ENCODE assay signal across 23 cellular contexts in genomic region chr5:85453026-85453349, GRCh38.
DNase-seq lines count a peak whose midpoint lies in the region; ATAC-seq, FAIRE-seq and TF ChIP-seq lines count a peak whose summit lies in the region.
"Had no signal": no experiment of that assay in that cellular context is flagged by ENCODE, and none has a peak within 500 bp of the region (broad histone marks: within the 10 kb centered on the region; RNA-seq: fewer than 3 reads in every experiment).

No MANE protein-coding gene starts in this region.

- H3K4me3 ChIP-seq in liver (ENCODE audit: low read depth in 1 of 3, low read length in 3 of 3) (no peak overlapping the region), HepG2 (replicated peaks in 1 of 3; ENCODE audit: insufficient read depth in 1 of 3, low read depth in 2 of 3, low read length in 3 of 3) (no peak overlapping the region), NB4 (ENCODE audit: low read depth, low read length) (no peak overlapping the region), epithelial cell of esophagus (ENCODE audit: low read length) (no peak overlapping the region)
- H3K4me3 ChIP-seq: A549, ascending aorta, skin epidermis, upper lobe of right lung had no signal

- H3K27me3 ChIP-seq in liver (ENCODE audit: control insufficient read depth in 4 of 4, insufficient read depth in 4 of 4, low read length in 3 of 4) (no peaks in the 10 kb centered on the region), HepG2 (ENCODE audit: control insufficient read depth in 1 of 2, insufficient read depth in 2 of 2, low read length in 2 of 2) (no peaks in the 10 kb centered on the region)
- H3K27me3 ChIP-seq: ascending aorta, upper lobe of right lung had no signal

- intact Hi-C loops in HepG2 (cut with micrococcal nuclease; ENCODE audit: unreplicated experiment): no loop called here

- TF ChIP-seq RAD21 in liver (IDR thresholded peaks at IDR 0.05) (peak in 1 of 2 donors; percentile 6), HepG2 (CRISPR knock-in tag; IDR thresholded peaks at IDR 0.05) (no peak)

- H3K27ac ChIP-seq in liver (ENCODE audit: low read depth in 1 of 2, low read length in 2 of 2) (no peak overlapping the region), HepG2 (ENCODE audit: extremely low read length, insufficient read depth, low read length) (no peak overlapping the region)
- H3K27ac ChIP-seq: A549, ascending aorta, skin epidermis, upper lobe of right lung had no signal

- no peak for DNase-seq in HepG2 (ENCODE audit: low spot score)
- peak; percentile 2 for DNase-seq in NB4 (ENCODE audit: low read depth)
- peak; percentile 20 for DNase-seq in epithelial cell of esophagus (ENCODE audit: low read depth)
- DNase-seq in activated CD4-positive, alpha-beta T cell treated with anti-CD3 and anti-CD28 coated beads, Interleukin-2, amount 50 U/mL, for 48 hours: no peak
- no peak for DNase-seq in effector CD8-positive, alpha-beta T cell (lab: John Stamatoyannopoulos, UW)
- DNase-seq in activated CD4-positive, alpha-beta T cell treated with anti-CD3 and anti-CD28 coated beads for 4 hours: no peak
- DNase-seq: activated CD8-positive, alpha-beta memory T cell treated with anti-CD3 and anti-CD28 coated beads, Interleukin-2, amount 50 U/mL, for 4 hours; caudate nucleus; COR-L47; DND-41; islet precursor cell; KG1; NCI-H1092 treated with DMSO at 0.1 percent for 48 hours; NCI-H2029; upper lobe of right lung had no signal

- in situ Hi-C loops in HepG2 (cut with HindIII; ENCODE audit: extremely low pct_ligation_motif_present, low pct_unique_long_range_greater_than_20kb): no loop called here

- no peak overlapping the region for H2AFZ ChIP-seq in HepG2 (ENCODE audit: low read length)

- TF ChIP-seq POLR2A in HepG2 (IDR thresholded peaks at IDR 0.05; ENCODE audit: insufficient read depth in 1 of 2, low read depth in 2 of 2, low read length in 2 of 2) (no peak), NB4 (IDR thresholded peaks at IDR 0.05; ENCODE audit: extremely low read depth, insufficient read length) (no peak)

- H3K36me3 ChIP-seq in liver (ENCODE audit: control insufficient read depth in 4 of 4, insufficient read depth in 3 of 4, low read depth in 1 of 4, low read length in 3 of 4): no peaks in the 10 kb centered on the region
- no peaks in the 10 kb centered on the region for H3K36me3 ChIP-seq in HepG2 (replicated peaks in 1 of 2; ENCODE audit: control insufficient read depth in 1 of 2, insufficient read depth in 2 of 2, low read length in 2 of 2)
- H3K36me3 ChIP-seq: ascending aorta, upper lobe of right lung had no signal

- no peak overlapping the region for H3K9ac ChIP-seq in liver (ENCODE audit: low read depth in 1 of 2, low read length in 2 of 2)
- H3K9ac ChIP-seq in HepG2 (ENCODE audit: insufficient read depth, low read depth, low read length): no peak overlapping the region

- CTCF ChIA-PET in HepG2 (lab: Yijun Ruan, JAX; ENCODE audit: low intra/inter-chr PET ratio, low total read pairs): no interaction called here

- H4K20me1 ChIP-seq in HepG2 (ENCODE audit: insufficient read depth, low read length): no peaks in the 10 kb centered on the region

- no peak overlapping the region for H3K4me2 ChIP-seq in HepG2 (ENCODE audit: low read depth, low read length)
- H3K4me2 ChIP-seq: A549 had no signal

- ATAC-seq in HepG2: no peak
- no peak for ATAC-seq in HG02623 (IDR thresholded peaks at IDR 0.05; ENCODE audit: unreplicated experiment)
- ATAC-seq: A549; activated naive CD4-positive, alpha-beta T cell treated with anti-CD3 and anti-CD28 coated beads, Interleukin-2, amount 50 U/mL, for 72 hours; activated T-helper 17 cell treated with anti-CD3 and anti-CD28 coated beads, Interleukin-2, amount 50 U/mL, for 72 hours; upper lobe of right lung had no signal

- TF ChIP-seq EP300 in HepG2 (IDR thresholded peaks at IDR 0.05; ENCODE audit: low read depth in 2 of 2, low read length in 2 of 2) (no peak), HepG2 (CRISPR knock-in tag; IDR thresholded peaks at IDR 0.05; ENCODE audit: borderline replicate concordance) (no peak)

- no TSS peak for BruUV-seq in HepG2 (replicated peaks; lab: Mats Ljungman, UMichigan)

- no peak for FAIRE-seq in HepG2 (lab: Jason Lieb, UNC)
- FAIRE-seq: A549, endometrium had no signal

- POLR2A ChIA-PET in HepG2 (lab: Yijun Ruan, JAX): no interaction called here

- H3K4me1 ChIP-seq in liver (ENCODE audit: control insufficient read depth in 4 of 4, insufficient read depth in 4 of 4, low read length in 3 of 4) (no peaks in the 10 kb centered on the region), HepG2 (ENCODE audit: insufficient read depth, low read length) (no peaks in the 10 kb centered on the region)
- H3K4me1 ChIP-seq: A549, ascending aorta, upper lobe of right lung had no signal

- TF ChIP-seq CTCF in liver (IDR thresholded peaks at IDR 0.05; ENCODE audit: low read depth, low read length, missing input control): no peak
- no peak for TF ChIP-seq CTCF in HepG2 (CRISPR knock-in tag; IDR thresholded peaks at IDR 0.05)
- TF ChIP-seq CTCF in NB4 (IDR thresholded peaks at IDR 0.05; ENCODE audit: low read depth, low read length): no peak
- TF ChIP-seq CTCF in epithelial cell of esophagus (IDR thresholded peaks at IDR 0.05; ENCODE audit: insufficient read depth, low read depth, low read length, missing control alignments): no peak

- H3K79me2 ChIP-seq in HepG2 (ENCODE audit: insufficient read depth, low read length): no peaks in the 10 kb centered on the region

- H3K9me3 ChIP-seq in liver (ENCODE audit: control insufficient read depth in 4 of 4, low read length in 3 of 4) (no peaks in the 10 kb centered on the region), HepG2 (ENCODE audit: low read length) (peaks cover 51% of the 10 kb centered on the region)
- H3K9me3 ChIP-seq: A549, ascending aorta, upper lobe of right lung had no signal

TF ChIP-seq in liver, 16 proteins besides CTCF, POLR2A, EP300 and RAD21 (continues in another document):
- TF ChIP-seq EGR1 (IDR thresholded peaks at IDR 0.05; ENCODE audit: low read depth in 2 of 2) (no peak), GABPA (IDR thresholded peaks at IDR 0.05 in 1 of 2, conservative IDR thresholded peaks at IDR 0.05 in 1 of 2) (no peak), NR2F2 (IDR thresholded peaks at IDR 0.05) (no peak), FOXA1 (IDR thresholded peaks at IDR 0.05) (no peak), YY1 (IDR thresholded peaks at IDR 0.05) (no peak), ATF3 (IDR thresholded peaks at IDR 0.05) (peak; percentile 53), SP1 (IDR thresholded peaks at IDR 0.05) (no peak), RXRA (IDR thresholded peaks at IDR 0.05) (peak in 1 of 2 donors; percentile 48), ZBTB33 (IDR thresholded peaks at IDR 0.05) (no peak), TAF1 (conservative IDR thresholded peaks at IDR 0.05) (no peak), HNF4A (conservative IDR thresholded peaks at IDR 0.05) (peak; percentile 7 to 32), HNF4G (IDR thresholded peaks at IDR 0.05) (no peak)

TF ChIP-seq in HepG2, 621 proteins besides CTCF, POLR2A, EP300 and RAD21 (continues in another document):
- no peak for TF ChIP-seq ZNF260 (CRISPR knock-in tag; IDR thresholded peaks at IDR 0.05; ENCODE audit: borderline replicate concordance, low read depth)
- no peak for TF ChIP-seq ARNT (IDR thresholded peaks at IDR 0.05)
- no peak for TF ChIP-seq ZNF318 (CRISPR knock-in tag; IDR thresholded peaks at IDR 0.05)

Comparison
In these comparisons a context has a peak if more than half of its experiments do, and no peak if none do; other contexts are left out.
1. DNase-seq: peak in NB4 (single experiment) and epithelial cell of esophagus (single experiment); none in HepG2 (single experiment), activated CD4-positive, alpha-beta T cell treated with anti-CD3 and anti-CD28 coated beads, Interleukin-2, amount 50 U/mL, for 48 hours (0 of 2), effector CD8-positive, alpha-beta T cell (single experiment) and activated CD4-positive, alpha-beta T cell treated with anti-CD3 and anti-CD28 coated beads for 4 hours (0 of 2).